In genomic region chr3:61889259-61889658, GRCh38 we compare ENCODE assay signal across 32 cellular contexts.
"Had no signal": no experiment of that assay in that cellular context is flagged by ENCODE, and none has a peak within 500 bp of the region (broad histone marks: within the 10 kb centered on the region; RNA-seq: fewer than 3 reads in every experiment).

No MANE protein-coding gene starts in this region.

- FAIRE-seq: endometrium had no signal

- H3K4me1 ChIP-seq: parathyroid adenoma, prostate gland had no signal

- H3K4me2 ChIP-seq: neural progenitor cell had no signal

- H3K4me1 Mint-ChIP-seq: natural killer cell; stimulated activated effector memory CD8-positive, alpha-beta T cell treated with anti-CD3 and anti-CD28 coated beads, Interleukin-12 subunit alpha, Interleukin-12 subunit beta, amount 100 ng/mL, for 72 hours had no signal

- H3K36me3 ChIP-seq: esophagus squamous epithelium, heart right ventricle, neural progenitor cell, prostate gland, right atrium auricular region, sigmoid colon, stomach, thyroid gland, vagina had no signal

- H3K27ac Mint-ChIP-seq: immature natural killer cell; memory B cell; natural killer cell; neural progenitor cell; stimulated activated effector memory CD8-positive, alpha-beta T cell treated with anti-CD3 and anti-CD28 coated beads, Interleukin-12 subunit alpha, Interleukin-12 subunit beta, amount 100 ng/mL, for 72 hours had no signal

- DNase-seq: dermis blood vessel endothelial cell; effector memory CD4-positive, alpha-beta T cell; erythroblast; esophagus squamous epithelium; foreskin melanocyte; glutamatergic neuron; heart right ventricle; hypothalamus; immature natural killer cell; islet precursor cell; kidney glomerular epithelial cell; left colon; left ventricle myocardium superior; natural killer cell; sigmoid colon; stimulated activated CD4-positive, alpha-beta T cell treated with anti-CD3 and anti-CD28 coated beads, Interleukin-15, amount 100 ng/mL, for 24 hours; stimulated activated CD4-positive, alpha-beta T cell treated with anti-CD3 and anti-CD28 coated beads, Interleukin-4, amount 100 ng/mL, for 1 hour; stimulated activated naive CD4-positive, alpha-beta T cell treated with Interleukin-2 at 50 U/mL for 16 hours; stomach; thyroid gland; trophoblast cell had no signal

- H3K27ac ChIP-seq: coronary artery, esophagus squamous epithelium, heart right ventricle, neural progenitor cell, parathyroid adenoma, prostate gland, right atrium auricular region, sigmoid colon, skin epidermis, stomach, thyroid gland, vagina had no signal

- H3K9ac ChIP-seq: neural progenitor cell, parathyroid adenoma had no signal

- H3K4me3 ChIP-seq: coronary artery, esophagus squamous epithelium, heart right ventricle, lung, neural progenitor cell, prostate gland, right atrium auricular region, sigmoid colon, skin epidermis, stomach, thyroid gland, vagina had no signal

- H3K36me3 Mint-ChIP-seq: immature natural killer cell; natural killer cell; neural progenitor cell; stimulated activated effector memory CD8-positive, alpha-beta T cell treated with anti-CD3 and anti-CD28 coated beads, Interleukin-12 subunit alpha, Interleukin-12 subunit beta, amount 100 ng/mL, for 72 hours had no signal

- H3K27me3 ChIP-seq: esophagus squamous epithelium, heart right ventricle, neural progenitor cell, right atrium auricular region, sigmoid colon, stomach, thyroid gland, vagina had no signal

- H3K4me3 Mint-ChIP-seq: immature natural killer cell; memory B cell; natural killer cell; neural progenitor cell; stimulated activated effector memory CD8-positive, alpha-beta T cell treated with anti-CD3 and anti-CD28 coated beads, Interleukin-12 subunit alpha, Interleukin-12 subunit beta, amount 100 ng/mL, for 72 hours had no signal

- ATAC-seq: heart right ventricle; left colon; left ventricle myocardium superior; natural killer cell; stimulated activated effector memory CD8-positive, alpha-beta T cell treated with anti-CD3 and anti-CD28 coated beads, Interleukin-12 subunit alpha, Interleukin-12 subunit beta, amount 100 ng/mL, for 72 hours had no signal

- H2AFZ ChIP-seq: neural progenitor cell, parathyroid adenoma had no signal

- H3K9me3 ChIP-seq: esophagus squamous epithelium, heart right ventricle, prostate gland, right atrium auricular region, sigmoid colon, stomach, thyroid gland, vagina had no signal

- H3K9me3 Mint-ChIP-seq: natural killer cell, neural progenitor cell had no signal
